ENCODE assay signal across 20 cellular contexts in genomic region chr18:41513438-41513837, GRCh38.
A peak's percentile ranks its signal among the peaks of the same experiment; 100 is the strongest.
DNase-seq lines count a peak whose midpoint lies in the region; ATAC-seq, FAIRE-seq and TF ChIP-seq lines count a peak whose summit lies in the region.
"Had no signal": no experiment of that assay in that cellular context is flagged by ENCODE, and none has a peak within 500 bp of the region (broad histone marks: within the 10 kb centered on the region; RNA-seq: fewer than 3 reads in every experiment).

No MANE protein-coding gene starts in this region.

- peak; percentile 35 for FAIRE-seq in D721Med (lab: Jason Lieb, UNC)
- FAIRE-seq: A204.1, G401.6, GM12891, GM19239 had no signal

- H3K4me3 ChIP-seq in Karpas-422 (ENCODE audit: low read length) (no peak overlapping the region), neural cell (ENCODE audit: low read length) (no peak overlapping the region)
- H3K4me3 ChIP-seq: BLaER1 had no signal

- H3K9ac ChIP-seq in Karpas-422 (ENCODE audit: low read length) (no peak overlapping the region), neural cell (ENCODE audit: low read length) (no peak overlapping the region)
- H3K9ac ChIP-seq: BLaER1 had no signal

- H2AFZ ChIP-seq in Karpas-422 (ENCODE audit: low read length) (no peak overlapping the region), neural cell (ENCODE audit: low read depth, low read length) (no peak overlapping the region)

- peak; percentile 96 for TF ChIP-seq EP300 in neural cell (conservative IDR thresholded peaks at IDR 0.05; ENCODE audit: poor library complexity, severe bottlenecking)

- ATAC-seq in GM21367 (IDR thresholded peaks at IDR 0.05; ENCODE audit: unreplicated experiment), result no peak

- H3K27me3 ChIP-seq in Karpas-422 (ENCODE audit: low read length) (no peaks in the 10 kb centered on the region), neural cell (ENCODE audit: insufficient read depth, low read depth, low read length) (no peaks in the 10 kb centered on the region)
- H3K27me3 ChIP-seq: BE2C, BLaER1 had no signal

- H3K4me1 ChIP-seq in Karpas-422 (ENCODE audit: low read length), result no peaks in the 10 kb centered on the region
- H3K4me1 ChIP-seq: BE2C, BLaER1 had no signal

- H3K79me2 ChIP-seq in Karpas-422 (ENCODE audit: low read length) (no peaks in the 10 kb centered on the region), neural cell (replicated peaks; ENCODE audit: insufficient read depth, low read length) (no peaks in the 10 kb centered on the region)

- H3K9me2 ChIP-seq in Karpas-422 (replicated peaks; ENCODE audit: insufficient read depth, low read length) (no peaks in the 10 kb centered on the region), neural cell (ENCODE audit: insufficient read depth, low read length) (no peaks in the 10 kb centered on the region)

- no peak overlapping the region for H3K4me2 ChIP-seq in Karpas-422 (ENCODE audit: low read depth, low read length, poor library complexity, severe bottlenecking)
- no peak overlapping the region for H3K4me2 ChIP-seq in neural cell (ENCODE audit: low read length)
- H3K4me2 ChIP-seq: BLaER1 had no signal

- TF ChIP-seq CTCF in D721Med (IDR thresholded peaks at IDR 0.05; ENCODE audit: insufficient read depth, missing control alignments) (no peak), neural cell (IDR thresholded peaks at IDR 0.05; ENCODE audit: poor library complexity, severe bottlenecking) (no peak)

- H4K20me1 ChIP-seq in Karpas-422 (ENCODE audit: insufficient read depth, low read depth, low read length) (no peaks in the 10 kb centered on the region), neural cell (ENCODE audit: insufficient read depth) (no peaks in the 10 kb centered on the region)
- H4K20me1 ChIP-seq: BLaER1 had no signal

- no peak for TF ChIP-seq RAD21 in neural cell (conservative IDR thresholded peaks at IDR 0.05)

- H3F3A ChIP-seq in neural cell (ENCODE audit: insufficient read depth, low read length, poor library complexity, severe bottlenecking), result no peaks in the 10 kb centered on the region

- H3K36me3 ChIP-seq in Karpas-422 (ENCODE audit: insufficient read depth, low read length), result no peaks in the 10 kb centered on the region
- no peaks in the 10 kb centered on the region for H3K36me3 ChIP-seq in neural cell (ENCODE audit: insufficient read depth, low read length)
- H3K36me3 ChIP-seq: BE2C, BLaER1 had no signal

- DNase-seq in D721Med (ENCODE audit: insufficient read length, low spot score) (no peak), Karpas-422 (peak; percentile 11), RKO (ENCODE audit: low spot score) (no peak)
- DNase-seq: 8988T; ACHN; BE2C; C1 segment of cervical spinal cord; CD4-positive, alpha-beta memory T cell; CD4-positive, CD25-positive, alpha-beta regulatory T cell; CD8-positive, alpha-beta memory T cell; COR-L47; DMS79 treated with DMSO at 0.1 percent for 48 hours; GF-D8 had no signal

- H3K27ac ChIP-seq in Karpas-422 (ENCODE audit: low read length) (no peak overlapping the region), neural cell (ENCODE audit: low read length) (peak overlapping the region; percentile 65)
- H3K27ac ChIP-seq: BLaER1 had no signal

- no peaks in the 10 kb centered on the region for H3K9me3 ChIP-seq in Karpas-422 (ENCODE audit: low read length)
- no peaks in the 10 kb centered on the region for H3K9me3 ChIP-seq in neural cell (ENCODE audit: low read length)
- H3K9me3 ChIP-seq: BE2C, BLaER1 had no signal

TF ChIP-seq in neural cell, 6 proteins besides CTCF, POLR2A, EP300 and RAD21:
- TF ChIP-seq REST (IDR thresholded peaks at IDR 0.05; ENCODE audit: borderline replicate concordance) (no peak), POLR2AphosphoS5 (IDR thresholded peaks at IDR 0.05) (peak; percentile 64)
